ENCODE assay signal across 8 cellular contexts in the genomic region with DNA sequence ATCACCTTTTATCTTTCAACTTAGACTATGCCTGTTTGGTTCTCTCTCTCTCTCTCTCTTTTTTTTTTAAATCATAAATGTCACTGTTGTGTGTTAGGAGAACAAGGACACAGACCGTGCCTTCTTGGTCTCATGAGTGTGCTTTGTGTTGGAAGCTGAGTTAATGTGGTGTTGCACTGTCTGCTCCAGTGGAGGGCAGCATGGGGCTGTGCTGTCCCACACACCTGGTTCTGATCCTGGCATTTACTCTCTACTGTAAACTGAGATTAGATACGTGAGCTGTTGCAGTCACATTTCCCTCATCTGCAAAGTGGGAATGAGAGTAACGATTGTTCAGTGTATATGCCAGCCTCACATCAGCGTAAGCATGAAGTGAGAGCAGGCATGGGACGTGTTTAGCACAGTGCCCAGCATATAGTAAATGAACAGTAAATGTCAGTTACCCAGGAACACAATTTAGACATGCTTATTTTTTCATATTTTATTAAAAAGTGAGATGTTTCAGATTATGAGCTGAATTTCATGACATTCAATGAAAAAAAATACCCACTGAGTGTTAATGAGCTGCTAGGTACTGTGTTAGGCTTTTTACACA.
DNase-seq lines count a peak whose midpoint lies in the region; ATAC-seq, FAIRE-seq and TF ChIP-seq lines count a peak whose summit lies in the region.

No MANE protein-coding gene starts in this region.

- H3K9me2 ChIP-seq in GM23338 (ENCODE audit: insufficient read depth), result no peaks in the 10 kb centered on the region

- peaks cover 6% of the 10 kb centered on the region for H3K27me3 Mint-ChIP-seq in GM23338 (ENCODE audit: insufficient read depth, low read depth, poor library complexity)

- no peak overlapping the region for H2AFZ ChIP-seq in GM23338

- DNase-seq in GM23338 (ENCODE audit: low spot score) (peak; percentile 76), RKO (ENCODE audit: low spot score) (peak; percentile 34), fibroblast of pulmonary artery (ENCODE audit: low read depth) (peak; percentile 63), small intestine (peak; percentile 18), NCI-H187 treated with DMSO at 0.1 percent for 48 hours (lab: John Stamatoyannopoulos, UW) (no peak)
- no peak for DNase-seq in activated effector memory CD4-positive, alpha-beta T cell treated with Interleukin-2 at 50 U/mL for 16 hours

- ATAC-seq in GM23338 (peak; percentile 99), GM18517 (IDR thresholded peaks at IDR 0.05; ENCODE audit: unreplicated experiment) (no peak)

- H3K4me1 ChIP-seq in GM23338 (ENCODE audit: insufficient read depth), result no peaks in the 10 kb centered on the region
- no peaks in the 10 kb centered on the region for H3K4me1 ChIP-seq in small intestine (ENCODE audit: control insufficient read depth in 2 of 2, insufficient read depth in 1 of 2, low read depth in 1 of 2, low read length in 1 of 2)

- no peaks in the 10 kb centered on the region for H4K20me1 ChIP-seq in GM23338 (replicated peaks; ENCODE audit: insufficient read depth)

- no peak overlapping the region for H3K4me3 Mint-ChIP-seq in GM23338

- no peaks in the 10 kb centered on the region for H3K9me3 ChIP-seq in small intestine (ENCODE audit: control insufficient read depth, low read depth)

- no peak overlapping the region for H3K27ac Mint-ChIP-seq in GM23338

- H3K4me2 ChIP-seq in GM23338, result no peak overlapping the region

- H3K4me3 ChIP-seq in GM23338 (no peak overlapping the region), fibroblast of pulmonary artery (replicated peaks; ENCODE audit: low read depth, low read length) (no peak overlapping the region), small intestine (ENCODE audit: low read depth in 1 of 2, low read length in 2 of 2) (no peak overlapping the region)

- peaks cover 8% of the 10 kb centered on the region; the same call in 2 of the 3 replicates for H3K4me1 Mint-ChIP-seq in GM23338

- H3K36me3 Mint-ChIP-seq in GM23338 (ENCODE audit: low read depth), result peaks cover 12% of the 10 kb centered on the region

- TF ChIP-seq CTCF in C4-2B (conservative IDR thresholded peaks at IDR 0.05) (peak; percentile 91), GM23338 (conservative IDR thresholded peaks at IDR 0.05; ENCODE audit: low read depth in 2 of 2) (peak; percentile 79 to 97), fibroblast of pulmonary artery (IDR thresholded peaks at IDR 0.05; ENCODE audit: low read length, missing control alignments) (peak; percentile 82)

- H3F3A ChIP-seq in GM23338 (replicated peaks; ENCODE audit: low read depth), result no peaks in the 10 kb centered on the region

- H3K27ac ChIP-seq in C4-2B (no peak overlapping the region), GM23338 (ENCODE audit: low read depth) (no peak overlapping the region), small intestine (ENCODE audit: low read depth in 1 of 2, low read length in 1 of 2) (no peak overlapping the region)

- H3K27me3 ChIP-seq in GM23338 (ENCODE audit: insufficient read depth) (no peaks in the 10 kb centered on the region), small intestine (ENCODE audit: control insufficient read depth in 2 of 2, insufficient read depth in 2 of 2, low read length in 2 of 2) (no peaks in the 10 kb centered on the region)

- no peaks in the 10 kb centered on the region for H3K79me2 ChIP-seq in GM23338 (replicated peaks; ENCODE audit: insufficient read depth)

- no peak for FAIRE-seq in small intestine (lab: Jason Lieb, UNC)

- WGBS in small intestine, 3 donors, result 82 to 91% (median 83%) methylated on average over 5 of the region's 5 CpGs

- H3K36me3 ChIP-seq in GM23338 (ENCODE audit: insufficient read depth) (no peaks in the 10 kb centered on the region), small intestine (ENCODE audit: control insufficient read depth in 2 of 2, insufficient read depth in 2 of 2, low read length in 2 of 2) (no peaks in the 10 kb centered on the region)

- peaks cover 2% of the 10 kb centered on the region; the same call in 2 of the 3 replicates for H3K9me3 Mint-ChIP-seq in GM23338

TF ChIP-seq in GM23338, 12 proteins besides CTCF, POLR2A, EP300 and RAD21:
- TF ChIP-seq EZH2phosphoT487 (IDR thresholded peaks at IDR 0.05; ENCODE audit: unreplicated experiment) (no peak), POLR2AphosphoS5 (IDR thresholded peaks at IDR 0.05; ENCODE audit: low read depth) (no peak), ZNF114 (CRISPR knock-in tag; IDR thresholded peaks at IDR 0.05) (no peak), REST (IDR thresholded peaks at IDR 0.05; ENCODE audit: unreplicated experiment) (peak; percentile 58), CREB1 (CRISPR knock-in tag; IDR thresholded peaks at IDR 0.05; ENCODE audit: low read depth) (no peak)

Comparison
In these comparisons a context has a peak if more than half of its experiments do, and no peak if none do; other contexts are left out.
1. DNase-seq: peak in GM23338 (single experiment), RKO (single experiment), fibroblast of pulmonary artery (single experiment) and small intestine (single experiment); none in activated effector memory CD4-positive, alpha-beta T cell treated with Interleukin-2 at 50 U/mL for 16 hours (single experiment) and NCI-H187 treated with DMSO at 0.1 percent for 48 hours (single experiment).
2. Peak in every context shown above with its lines, with median percentiles within 50 percentile points of each other: CTCF ChIP-seq.